Comparison of ENCODE assay signal across 20 cellular contexts in genomic region chr1:227953022-227953412, GRCh38. TPM values are rescaled to one million over a fixed set of nuclear protein-coding genes. Genes with fewer than 3 reads are reported as not detected.
DNase-seq lines count a peak whose midpoint lies in the region; ATAC-seq and TF ChIP-seq lines count a peak whose summit lies in the region.
"Had no signal": no experiment of that assay in that cellular context is flagged by ENCODE, and none has a peak within 500 bp of the region (broad histone marks: within the 10 kb centered on the region; RNA-seq: fewer than 3 reads in every experiment).

No MANE protein-coding gene starts in this region.

- no peak overlapping the region for H2BK5ac ChIP-seq in trophoblast cell (ENCODE audit: low read depth, low read length, poor library complexity)

- H3K4me1 ChIP-seq in HEK293 (ENCODE audit: control insufficient read depth, insufficient read depth, low read length) (0 out of 2 replicates have a peak, but pooled peaks cover 4% of the 10 kb centered on the region), SJCRH30 (peaks cover 14% of the 10 kb centered on the region), trophoblast cell (ENCODE audit: control insufficient read depth in 1 of 2, insufficient read depth in 2 of 2, low read length in 2 of 2) (peaks cover 6 to 8% of the 10 kb centered on the region in 2 experiments)
- H3K4me1 ChIP-seq: BE2C had no signal

- no peak overlapping the region for H2BK120ac ChIP-seq in trophoblast cell (ENCODE audit: insufficient read depth, low read length, poor library complexity)

- H4K8ac ChIP-seq in trophoblast cell (ENCODE audit: low read depth, low read length), result no peak overlapping the region

- H3K36me3 ChIP-seq in HEK293 (ENCODE audit: control insufficient read depth in 2 of 2, insufficient read depth in 1 of 2, low read length in 2 of 2) (no peaks in the 10 kb centered on the region), SJCRH30 (no peaks in the 10 kb centered on the region), trophoblast cell (ENCODE audit: control insufficient read depth in 1 of 2, insufficient read depth in 2 of 2, low read length in 2 of 2) (no peaks in the 10 kb centered on the region)
- H3K36me3 ChIP-seq: BE2C, Peyer's patch had no signal

- H3K9me3 Mint-ChIP-seq in glutamatergic neuron (ENCODE audit: unreplicated experiment), result peaks cover 10% of the 10 kb centered on the region

- CTCF ChIA-PET in HEK293 (lab: Yijun Ruan, JAX), result interaction anchor here (0.5 to 3.6 kb wide), 26 partner anchors 8 to 1432 kb away, joined by 3 to 53 read pairs (median 4); no protein-coding TSS in a partner anchor

- H3K79me2 ChIP-seq in trophoblast cell (ENCODE audit: control insufficient read depth, insufficient read depth, low read length, poor library complexity), result no peaks in the 10 kb centered on the region

- peaks cover 2% of the 10 kb centered on the region for H3K79me1 ChIP-seq in trophoblast cell (ENCODE audit: low read length)

- H3K4me1 Mint-ChIP-seq in glutamatergic neuron (ENCODE audit: low read depth, unreplicated experiment), result peaks cover 6% of the 10 kb centered on the region

- no peak overlapping the region for H2BK12ac ChIP-seq in trophoblast cell (ENCODE audit: low read length)

- TF ChIP-seq CTCF in HEK293 (tag by site-specific recombination; IDR thresholded peaks at IDR 0.05) (no peak), glutamatergic neuron (IDR thresholded peaks at IDR 0.05; ENCODE audit: partially characterized antibody, unreplicated experiment) (no peak)

- H4K12ac ChIP-seq in trophoblast cell (ENCODE audit: low read depth, low read length), result no peak overlapping the region

- DNase-seq in SJCRH30 (no peak), glutamatergic neuron (no peak), retina (peak; percentile 3), sciatic nerve (ENCODE audit: low spot score) (no peak), trophoblast cell (no peak)
- no peak for DNase-seq in effector CD8-positive, alpha-beta T cell (lab: John Stamatoyannopoulos, UW)
- DNase-seq: ACHN; BE2C; CD4-positive, CD25-positive, alpha-beta regulatory T cell; NCI-H1048; NCI-H1694 treated with DMSO at 0.1 percent for 48 hours; NCI-H2081 treated with DMSO at 0.1 percent for 48 hours; NCI-H2171; NCI-H510A; SHP77 treated with DMSO at 0.1 percent for 48 hours had no signal

- no peak overlapping the region for H4K91ac ChIP-seq in trophoblast cell (ENCODE audit: low read depth, low read length)

- H3K9me3 ChIP-seq in HEK293 (ENCODE audit: control insufficient read depth, insufficient read depth, low read depth, low read length) (no peaks in the 10 kb centered on the region), SJCRH30 (replicated peaks) (peaks cover 11% of the 10 kb centered on the region), trophoblast cell (ENCODE audit: insufficient read depth, low read depth, low read length) (peaks cover 1% of the 10 kb centered on the region)
- H3K9me3 ChIP-seq: Peyer's patch had no signal

- H3K27ac Mint-ChIP-seq in glutamatergic neuron (ENCODE audit: unreplicated experiment), result peak overlapping the region; percentile 15
- H3K27ac Mint-ChIP-seq: CD4-positive, CD25-positive, alpha-beta regulatory T cell had no signal

- H3K27ac ChIP-seq in HEK293 (ENCODE audit: extremely low read depth, low read depth, low read length) (no peak overlapping the region), SJCRH30 (peak overlapping the region; percentile 49; the same call in 1 of the 2 replicates), trophoblast cell (ENCODE audit: low read depth, low read length) (no peak overlapping the region)
- H3K27ac ChIP-seq: KMS-11, Peyer's patch had no signal

- H2AFZ ChIP-seq in trophoblast cell (ENCODE audit: insufficient read depth, low read length, poor library complexity), result no peak overlapping the region

- no peak overlapping the region for H2AK5ac ChIP-seq in trophoblast cell (ENCODE audit: low read length)

- H3K23ac ChIP-seq in trophoblast cell (ENCODE audit: low read length), result no peak overlapping the region

- POLR2A ChIA-PET in HEK293 (lab: Yijun Ruan, JAX), result interaction anchor here (1.0 to 1.7 kb wide), 3 partner anchors 17 to 223 kb away, joined by 4 to 10 read pairs (median 5); no protein-coding TSS in a partner anchor

- WGBS in trophoblast cell (ENCODE audit: extremely low coverage, insufficient coverage, insufficient read length), result 100% methylated on average over 3 of the region's 3 CpGs

- peaks cover 25% of the 10 kb centered on the region for H3K36me3 Mint-ChIP-seq in glutamatergic neuron (ENCODE audit: unreplicated experiment)
- H3K36me3 Mint-ChIP-seq: CD4-positive, CD25-positive, alpha-beta regulatory T cell had no signal

- no peak overlapping the region for H3K4me2 ChIP-seq in trophoblast cell (ENCODE audit: low read length)
- H3K4me2 ChIP-seq: KMS-11 had no signal

- H3K18ac ChIP-seq in trophoblast cell (ENCODE audit: low read length), result no peak overlapping the region

- H3K4ac ChIP-seq in trophoblast cell (ENCODE audit: low read depth, low read length), result no peak overlapping the region

- H3K27me3 Mint-ChIP-seq in glutamatergic neuron (ENCODE audit: unreplicated experiment), result peaks cover 11% of the 10 kb centered on the region

- H3K14ac ChIP-seq in trophoblast cell (ENCODE audit: low read length), result no peak overlapping the region

- no peak for ATAC-seq in sciatic nerve

- intact Hi-C loops in sciatic nerve (cut with DNase I), result no loop called here

- no peak overlapping the region for H3K4me3 ChIP-seq in HEK293 (ENCODE audit: low read depth, low read length)
- no peak overlapping the region; the same call in 1 of the 2 replicates for H3K4me3 ChIP-seq in SJCRH30
- H3K4me3 ChIP-seq in trophoblast cell (ENCODE audit: low read depth, low read length), result no peak overlapping the region
- H3K4me3 ChIP-seq: Peyer's patch had no signal

- H3K27me3 ChIP-seq in SJCRH30, result no peaks in the 10 kb centered on the region
- H3K27me3 ChIP-seq in trophoblast cell (ENCODE audit: insufficient read depth, low read length), result no peaks in the 10 kb centered on the region

- peak overlapping the region; percentile 16 for H3K4me3 Mint-ChIP-seq in glutamatergic neuron (ENCODE audit: unreplicated experiment)
- H3K4me3 Mint-ChIP-seq: CD4-positive, CD25-positive, alpha-beta regulatory T cell had no signal

- no peak overlapping the region for H3K9ac ChIP-seq in trophoblast cell (ENCODE audit: low read length)
- H3K9ac ChIP-seq: KMS-11 had no signal

TF ChIP-seq in HEK293, 187 proteins besides CTCF, POLR2A, EP300 and RAD21:
- TF ChIP-seq ZNF514 (tag by site-specific recombination; IDR thresholded peaks at IDR 0.05), result peak; percentile 51; the same call in 1 of the 2 replicates
- TF ChIP-seq ZNF157 (tag by site-specific recombination; IDR thresholded peaks at IDR 0.05), result no peak
- TF ChIP-seq ZNF366 (tag by site-specific recombination; conservative IDR thresholded peaks at IDR 0.05), result peak; percentile 82
- peak; percentile 68 for TF ChIP-seq PRDM1 (tag by site-specific recombination; IDR thresholded peaks at IDR 0.05)
- no peak for TF ChIP-seq ZNF146 (tag by site-specific recombination; IDR thresholded peaks at IDR 0.05)

RNA-seq across cellular contexts. Expression of gene WNT9A, which starts 5.3 kb away (rescaled TPM):
- 0.79 and 1.1 TPM in 2 replicates for total RNA-seq in SJCRH30 (2014; rRNA removed; shearing (Covaris generic))
- total RNA-seq in glutamatergic neuron (ENCODE audit: unreplicated experiment), result 13.8 TPM
- 11.4 TPM for total RNA-seq in sciatic nerve
- 5.1 and 5.7 TPM in 2 replicates for polyA plus RNA-seq in trophoblast cell (2013)
- total RNA-seq: OCI-LY7 had no signal
- polyA plus RNA-seq: CD4-positive, CD25-positive, alpha-beta regulatory T cell had no signal

RNA-seq across cellular contexts. Expression of gene WNT3A, which starts 53.8 kb away (rescaled TPM):
- not detected in 2 replicates for total RNA-seq in SJCRH30 (2014; rRNA removed; shearing (Covaris generic))
- total RNA-seq in glutamatergic neuron (ENCODE audit: unreplicated experiment) (not detected), sciatic nerve (not detected)
- polyA plus RNA-seq in trophoblast cell (2013), result 1.6 TPM in 2 replicates
- total RNA-seq: CD4-positive, CD25-positive, alpha-beta regulatory T cell; HT1080; OCI-LY7; Peyer's patch had no signal
- polyA plus RNA-seq: CD4-positive, CD25-positive, alpha-beta regulatory T cell had no signal
